14 cellular contexts compared by ENCODE assay signal in the genomic region with DNA sequence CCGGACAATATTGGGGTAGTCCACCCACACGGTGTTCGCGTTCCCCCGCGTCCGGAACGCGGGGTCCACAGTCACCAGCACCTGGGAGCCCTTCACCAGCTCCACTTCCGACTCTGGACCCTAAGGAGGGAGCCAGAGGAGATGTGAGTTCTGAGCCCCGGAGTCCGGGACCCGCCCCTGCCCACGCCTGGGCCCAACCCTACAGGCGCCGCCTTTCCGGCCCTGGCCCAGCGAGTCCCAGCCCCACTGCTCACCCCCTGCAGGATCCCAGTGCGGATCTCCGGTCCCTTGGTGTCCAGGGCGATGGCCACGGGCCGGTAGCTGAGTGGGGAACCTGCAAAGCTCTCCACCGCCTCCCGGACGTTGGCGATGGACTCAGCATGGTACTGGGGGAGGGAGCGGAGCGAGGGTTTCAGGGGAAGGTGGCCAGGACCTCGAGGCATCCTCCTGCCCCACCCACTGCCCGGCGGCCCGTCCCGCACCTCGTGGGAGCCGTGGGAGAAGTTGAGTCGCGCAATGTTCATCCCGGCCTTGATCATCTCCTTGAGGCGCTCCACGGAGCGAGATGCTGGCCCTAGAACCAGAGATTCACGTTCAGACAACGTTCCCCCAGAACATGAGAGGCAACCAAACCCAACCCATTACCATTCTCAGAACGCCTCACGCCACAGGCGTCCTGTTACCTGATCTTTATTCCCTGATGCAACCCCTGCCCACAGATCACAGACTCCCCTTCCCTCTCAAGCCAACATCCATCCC. TPM values are rescaled to one million over a fixed set of nuclear protein-coding genes. Genes with fewer than 3 reads are reported as not detected.
DNase-seq lines count a peak whose midpoint lies in the region; ATAC-seq, FAIRE-seq and TF ChIP-seq lines count a peak whose summit lies in the region.
"Had no signal": no experiment of that assay in that cellular context is flagged by ENCODE, and none has a peak within 500 bp of the region (broad histone marks: within the 10 kb centered on the region; RNA-seq: fewer than 3 reads in every experiment).

No MANE protein-coding gene starts in this region.

- peaks cover 7% of the 10 kb centered on the region for H3K4me1 ChIP-seq in mammary epithelial cell (ENCODE audit: insufficient read depth, low read length)
- H3K4me1 ChIP-seq in skeletal muscle satellite cell (ENCODE audit: control insufficient read depth, insufficient read depth, low read length) = peaks cover 10% of the 10 kb centered on the region
- no peaks in the 10 kb centered on the region for H3K4me1 ChIP-seq in colonic mucosa
- H3K4me1 ChIP-seq: SJCRH30 had no signal

- no peaks in the 10 kb centered on the region for H4K20me1 ChIP-seq in mammary epithelial cell (ENCODE audit: insufficient read depth, low read length)

- peak overlapping the region; percentile 77 for H3K4me3 ChIP-seq in H7 (ENCODE audit: insufficient read depth, low read depth, low read length)
- no peak overlapping the region for H3K4me3 ChIP-seq in mammary epithelial cell (replicated peaks in 1 of 3; ENCODE audit: insufficient read depth in 1 of 3, low read depth in 2 of 3, low read length in 3 of 3)
- H3K4me3 ChIP-seq in iPS-18c (ENCODE audit: insufficient read depth, low read depth, low read length) = peak overlapping the region; percentile 87
- H3K4me3 ChIP-seq in skeletal muscle satellite cell (ENCODE audit: low read length) = no peak overlapping the region
- no peak overlapping the region for H3K4me3 ChIP-seq in colonic mucosa
- H3K4me3 ChIP-seq: SJCRH30 had no signal

- ATAC-seq in HG02571 (IDR thresholded peaks at IDR 0.05; ENCODE audit: unreplicated experiment) = no peak

- BruUV-seq in mammary epithelial cell (replicated peaks; lab: Mats Ljungman, UMichigan) = no TSS peak

- no peaks in the 10 kb centered on the region for H3K79me2 ChIP-seq in mammary epithelial cell (ENCODE audit: insufficient read depth, low read length)

- DNase-seq in H7 (peak; percentile 80), mammary epithelial cell (no peak), colonic mucosa (no peak), H54 (ENCODE audit: insufficient read length, low spot score) (no peak)
- DNase-seq: activated gamma-delta T cell treated with Interleukin-2 at 50 U/mL for 16 hours; SJCRH30; stimulated activated CD4-positive, alpha-beta T cell treated with anti-CD3 and anti-CD28 coated beads, Interleukin-2, amount 100 ng/mL, for 48 hours had no signal

- H3K9ac ChIP-seq in mammary epithelial cell (ENCODE audit: insufficient read depth, low read length) (no peak overlapping the region), skeletal muscle satellite cell (ENCODE audit: low read depth, low read length) (no peak overlapping the region), colonic mucosa (ENCODE audit: low read depth in 2 of 2, low read length in 2 of 2) (peak overlapping the region in 1 of 2 donors; percentile 12)

- H3K36me3 ChIP-seq in H7 (replicated peaks; ENCODE audit: control insufficient read depth, insufficient read depth, low read length) (no peaks in the 10 kb centered on the region), mammary epithelial cell (ENCODE audit: insufficient read depth, low read length) (no peaks in the 10 kb centered on the region), skeletal muscle satellite cell (ENCODE audit: insufficient read depth, low read length) (no peaks in the 10 kb centered on the region), colonic mucosa (no peaks in the 10 kb centered on the region)
- H3K36me3 ChIP-seq: SJCRH30 had no signal

- H3K27ac ChIP-seq in mammary epithelial cell (ENCODE audit: insufficient read depth, low read depth, low read length) (no peak overlapping the region), colonic mucosa (no peak overlapping the region)
- H3K27ac ChIP-seq: SJCRH30 had no signal

- peak overlapping the region; percentile 42 for H3K4me2 ChIP-seq in mammary epithelial cell (ENCODE audit: insufficient read depth, low read depth, low read length)
- peak overlapping the region; percentile 71 for H3K4me2 ChIP-seq in skeletal muscle satellite cell (ENCODE audit: low read length)

- no peak for TF ChIP-seq CTCF in mammary epithelial cell (conservative IDR thresholded peaks at IDR 0.05 in 1 of 2, IDR thresholded peaks at IDR 0.05 in 1 of 2; ENCODE audit: extremely low read depth in 1 of 2, insufficient read depth in 1 of 2, low read depth in 1 of 2, low read length in 2 of 2)
- TF ChIP-seq CTCF in colonic mucosa (IDR thresholded peaks at IDR 0.05) = no peak

- WGBS in mammary epithelial cell (ENCODE audit: low coverage, missing lambda C conversion rate) = 35% methylated on average over 15 of the region's 47 CpGs

- H2AFZ ChIP-seq in mammary epithelial cell (ENCODE audit: low read depth, low read length) = peak overlapping the region; percentile 67

- CTCF ChIA-PET in mammary epithelial cell (lab: Charles Lee; ENCODE audit: low non-redundant PET) = no interaction called here

- H3K27me3 ChIP-seq in H7 (ENCODE audit: control insufficient read depth, insufficient read depth, low read length) (peaks cover 36% of the 10 kb centered on the region), mammary epithelial cell (ENCODE audit: insufficient read depth, low read length) (peaks cover 12% of the 10 kb centered on the region), skeletal muscle satellite cell (ENCODE audit: control insufficient read depth, insufficient read depth, low read length) (peaks cover 53% of the 10 kb centered on the region), colonic mucosa (peaks cover 11% of the 10 kb centered on the region)
- H3K27me3 ChIP-seq: SJCRH30 had no signal

- dilution Hi-C loops in mammary epithelial cell (cut with HindIII; ENCODE audit: low sequenced_read_pairs) = no loop called here

- FAIRE-seq in H54 (lab: Jason Lieb, UNC) = no peak
- FAIRE-seq: GM19239 had no signal

- no peaks in the 10 kb centered on the region for H3K9me3 ChIP-seq in mammary epithelial cell (replicated peaks; ENCODE audit: insufficient read depth, low read length)
- H3K9me3 ChIP-seq in iPS-18c (ENCODE audit: control insufficient read depth, insufficient read depth, low read length) = peaks cover 2% of the 10 kb centered on the region
- no peaks in the 10 kb centered on the region for H3K9me3 ChIP-seq in skeletal muscle satellite cell (replicated peaks; ENCODE audit: low read length)
- no peaks in the 10 kb centered on the region for H3K9me3 ChIP-seq in colonic mucosa
- H3K9me3 ChIP-seq: SJCRH30 had no signal

- intact Hi-C loops in mammary epithelial cell (cut with micrococcal nuclease) (no loop called here), colonic mucosa (cut with DNase I) (no loop called here)

- in situ Hi-C loops in mammary epithelial cell (cut with MboI; ENCODE audit: low sequenced_read_pairs in 2 of 2) = no loop called here

- TF ChIP-seq POLR2A in H54 (IDR thresholded peaks at IDR 0.05; ENCODE audit: low read depth, low read length) = no peak

RNA-seq across cellular contexts. Expression of a gene that starts 5.9 kb away (rescaled TPM):
- total RNA-seq in H7 (2014; rRNA removed; shearing (Covaris generic)) = 1.00 and 2.2 TPM in 2 replicates
- total RNA-seq in mammary epithelial cell (not detected), colonic mucosa (1 to 10 TPM; 1.6 to 2.9 TPM)
- 0.02 TPM for polyA plus RNA-seq in mammary epithelial cell
- not detected for polyA minus RNA-seq in mammary epithelial cell
- total RNA-seq in skeletal muscle satellite cell (2012; rRNA removed) = not detected in 2 replicates
- total RNA-seq: activated CD8-positive, alpha-beta memory T cell treated with anti-CD3 and anti-CD28 coated beads for 36 hours; Daoy; mesenteric fat pad had no signal

RNA-seq across cellular contexts. Expression of a gene that starts 13.3 kb away (rescaled TPM):
- 309 and 339 TPM in 2 replicates for total RNA-seq in H7 (2014; rRNA removed; shearing (Covaris generic))
- 100 to 1,000 TPM; 180 to 795 TPM for total RNA-seq in mammary epithelial cell
- polyA plus RNA-seq in mammary epithelial cell = 859 TPM
- polyA minus RNA-seq in mammary epithelial cell = 653 TPM
- total RNA-seq in skeletal muscle satellite cell (2012; rRNA removed) = 131 and 234 TPM in 2 replicates
- total RNA-seq in colonic mucosa = 100 to 1,000 TPM; 300 to 501 TPM

RNA-seq across cellular contexts. Expression of a gene that starts 18.1 kb away (rescaled TPM):
- 5.1 and 7.7 TPM in 2 replicates for total RNA-seq in H7 (2014; rRNA removed; shearing (Covaris generic))
- total RNA-seq in mammary epithelial cell (1 to 10 TPM; 1.3 to 4.8 TPM), colonic mucosa (10 to 100 TPM; 12.4 to 12.8 TPM)
- polyA plus RNA-seq in mammary epithelial cell = 3.0 TPM
- 10.3 TPM for polyA minus RNA-seq in mammary epithelial cell
- total RNA-seq in skeletal muscle satellite cell (2012; rRNA removed) = 0.25 and 0.44 TPM in 2 replicates

RNA-seq across cellular contexts. Expression of a gene that starts 22.1 kb away (rescaled TPM):
- 38.7 and 48.6 TPM in 2 replicates for total RNA-seq in H7 (2014; rRNA removed; shearing (Covaris generic))
- total RNA-seq in mammary epithelial cell (10 to 100 TPM; 21.5 to 41.5 TPM), colonic mucosa (10 to 100 TPM; 31.7 to 66.4 TPM)
- polyA plus RNA-seq in mammary epithelial cell = 36.1 TPM
- polyA minus RNA-seq in mammary epithelial cell = 93.7 TPM
- total RNA-seq in skeletal muscle satellite cell (2012; rRNA removed) = 17.7 and 23.4 TPM in 2 replicates

RNA-seq across cellular contexts. Expression of a gene that starts 25.3 kb away (rescaled TPM):
- total RNA-seq in H7 (2014; rRNA removed; shearing (Covaris generic)) = 85.2 and 93.8 TPM in 2 replicates
- total RNA-seq in mammary epithelial cell = 10 to 100 TPM; 22.5 to 33.8 TPM
- polyA plus RNA-seq in mammary epithelial cell = 45.2 TPM
- polyA minus RNA-seq in mammary epithelial cell = 18.2 TPM
- 15.0 and 19.7 TPM in 2 replicates for total RNA-seq in skeletal muscle satellite cell (2012; rRNA removed)
- 100 to 1,000 TPM in 1 of 2 donors, 10 to 100 TPM in 1; 68.4 to 113 TPM for total RNA-seq in colonic mucosa

Comparison
In these comparisons a context has a peak if more than half of its experiments do, and no peak if none do; other contexts are left out.
1. H3K4me3 ChIP-seq: peak in H7 (single experiment) and iPS-18c (single experiment); none in mammary epithelial cell (0 of 3), skeletal muscle satellite cell (single experiment) and colonic mucosa (single experiment).